ENCODE assay signal across 8 cellular contexts in genomic region chr5:138641547-138642298, GRCh38.
A peak's percentile ranks its signal among the peaks of the same experiment; 100 is the strongest.
DNase-seq lines count a peak whose midpoint lies in the region; ATAC-seq, FAIRE-seq and TF ChIP-seq lines count a peak whose summit lies in the region.

No MANE protein-coding gene starts in this region.

- H3K36me3 ChIP-seq in A673 (ENCODE audit: insufficient read depth, low read length, poor library complexity, severe bottlenecking) (no peaks in the 10 kb centered on the region), endothelial cell of umbilical vein (ENCODE audit: control insufficient read depth in 2 of 2, extremely low read depth in 1 of 2, insufficient read depth in 2 of 2, low read length in 2 of 2) (no peaks in the 10 kb centered on the region)

- TF ChIP-seq POLR2A in endothelial cell of umbilical vein (IDR thresholded peaks at IDR 0.05; ENCODE audit: low read depth, low read length): no peak

- no peaks in the 10 kb centered on the region for H3K9me1 ChIP-seq in endothelial cell of umbilical vein (replicated peaks; ENCODE audit: control insufficient read depth, extremely low read depth, insufficient read depth, low read length)

- no peaks in the 10 kb centered on the region for H4K20me1 ChIP-seq in endothelial cell of umbilical vein (replicated peaks; ENCODE audit: control insufficient read depth, extremely low read depth, insufficient read depth, low read length)

- intact Hi-C loops in A673 (cut with micrococcal nuclease; ENCODE audit: unreplicated experiment) (loop anchor here (2.0 to 10.0 kb wide), 4 partner anchors 293 to 751 kb away; no protein-coding TSS in a partner anchor), endothelial cell of umbilical vein (cut with micrococcal nuclease) (loop anchor here (1.0 to 10.0 kb wide), 4 partner anchors 111 to 621 kb away; partner anchors contain the start of gene CTNNA1)

- H3K4me2 ChIP-seq in endothelial cell of umbilical vein (ENCODE audit: insufficient read depth, low read length): no peak overlapping the region

- no peak for ATAC-seq in HG03045 (IDR thresholded peaks at IDR 0.05; ENCODE audit: unreplicated experiment)

- H3K27ac ChIP-seq in A673 (ENCODE audit: low read depth, low read length, poor library complexity, severe bottlenecking) (no peak overlapping the region), endothelial cell of umbilical vein (ENCODE audit: insufficient read depth, low read depth, low read length) (no peak overlapping the region)

- peak; percentile 73 for FAIRE-seq in endothelial cell of umbilical vein (lab: Jason Lieb, UNC)

- CTCF ChIA-PET in A673 (lab: Charles Lee): no interaction called here
- CTCF ChIA-PET in endothelial cell of umbilical vein (lab: Charles Lee): interaction anchor here (0.7 to 5.0 kb wide), 13 partner anchors 9 to 625 kb away, joined by 3 to 27 read pairs (median 6); partner anchors contain the start of gene HSPA9

- BruUV-seq in A673 (replicated peaks; lab: Mats Ljungman, UMichigan): no TSS peak
- BruUV-seq in endothelial cell of umbilical vein (replicated peaks; lab: Mats Ljungman, UMichigan): no TSS peak

- no peak overlapping the region for H3K4me3 ChIP-seq in A673 (ENCODE audit: low read depth, low read length, poor library complexity, severe bottlenecking)
- no peak overlapping the region for H3K4me3 ChIP-seq in endothelial cell of umbilical vein (replicated peaks in 1 of 3; ENCODE audit: insufficient read depth in 1 of 3, low read depth in 1 of 3, low read length in 3 of 3)

- dilution Hi-C loops in endothelial cell of umbilical vein (cut with MboI; ENCODE audit: extremely low pct_ligation_motif_present, low sequenced_read_pairs): no loop called here

- no peaks in the 10 kb centered on the region for H3K79me2 ChIP-seq in endothelial cell of umbilical vein (ENCODE audit: control insufficient read depth, insufficient read depth, low read length)

- DNase-seq in A673 (ENCODE audit: low spot score) (peak; percentile 89), GM13977 (ENCODE audit: low spot score) (peak; percentile 64), NCI-H774 (lab: John Stamatoyannopoulos, UW) (peak; percentile 80), endothelial cell of umbilical vein (ENCODE audit: low read depth, low spot score) (peak; percentile 64), middle frontal gyrus (ENCODE audit: extremely low spot score, low spot score) (peak; percentile 59)
- peak; percentile 92 for DNase-seq in activated CD8-positive, alpha-beta memory T cell treated with anti-CD3 and anti-CD28 coated beads for 24 hours
- DNase-seq in stimulated activated CD8-positive, alpha-beta memory T cell treated with anti-CD3 and anti-CD28 coated beads, Interleukin-4, amount 100 ng/mL, for 4 hours (ENCODE audit: low read depth in 2 of 2, low spot score in 1 of 2): peak; percentile 35 to 62

- no peak overlapping the region for H3K9ac ChIP-seq in endothelial cell of umbilical vein (replicated peaks; ENCODE audit: extremely low read depth, insufficient read depth, low read length)

- POLR2A ChIA-PET in A673 (lab: Charles Lee; ENCODE audit: low non-redundant PET): interaction anchor here (0.6 kb wide), 1 partner anchor 652 kb away, joined by 12 read pairs; the partner anchor contains the start of gene MATR3
- POLR2A ChIA-PET in endothelial cell of umbilical vein (lab: Charles Lee): no interaction called here

- in situ Hi-C loops in GM13977 (cut with MboI; ENCODE audit: low pct_unique_long_range_greater_than_20kb, low sequenced_read_pairs, unreplicated experiment): loop anchor here (25.0 kb wide), 1 partner anchor 621 kb away; no protein-coding TSS in a partner anchor

- peak; percentile 94 for TF ChIP-seq CTCF in A673 (conservative IDR thresholded peaks at IDR 0.05; ENCODE audit: low read depth, low read length)
- peak; percentile 82 for TF ChIP-seq CTCF in GM13977 (IDR thresholded peaks at IDR 0.05; ENCODE audit: extremely low read depth, insufficient read depth, missing control alignments)
- TF ChIP-seq CTCF in endothelial cell of umbilical vein (IDR thresholded peaks at IDR 0.05; ENCODE audit: extremely low read depth in 1 of 2, insufficient read depth in 1 of 2, low read depth in 1 of 2, low read length in 2 of 2): peak; percentile 79 to 86

- H3K4me1 ChIP-seq in A673 (ENCODE audit: insufficient read depth, low read length, poor library complexity, severe bottlenecking): no peaks in the 10 kb centered on the region
- H3K4me1 ChIP-seq in endothelial cell of umbilical vein (ENCODE audit: control insufficient read depth, extremely low read depth, insufficient read depth, low read length): no peaks in the 10 kb centered on the region

- H3K27me3 ChIP-seq in A673 (replicated peaks; ENCODE audit: insufficient read depth, low read depth, low read length, poor library complexity) (no peaks in the 10 kb centered on the region), endothelial cell of umbilical vein (ENCODE audit: control insufficient read depth in 2 of 2, insufficient read depth in 2 of 2, low read length in 2 of 2) (peaks cover 0 to 6% of the 10 kb centered on the region in 2 experiments)

- no peak overlapping the region for H2AFZ ChIP-seq in endothelial cell of umbilical vein (ENCODE audit: low read depth, low read length)

- H3K9me3 ChIP-seq in A673 (ENCODE audit: low read depth, low read length, poor library complexity, severe bottlenecking): no peaks in the 10 kb centered on the region
- H3K9me3 ChIP-seq in endothelial cell of umbilical vein (replicated peaks; ENCODE audit: control insufficient read depth, insufficient read depth, low read length): no peaks in the 10 kb centered on the region

TF ChIP-seq in endothelial cell of umbilical vein, 7 proteins besides CTCF, POLR2A, EP300 and RAD21:
- TF ChIP-seq EZH2 (IDR thresholded peaks at IDR 0.05; ENCODE audit: borderline replicate concordance, low read depth, low read length, severe bottlenecking): no peak
- peak; percentile 78 for TF ChIP-seq GATA2 (IDR thresholded peaks at IDR 0.05; ENCODE audit: insufficient read depth, insufficient read length, low read depth, low read length)
